Comparison of ENCODE assay signal across 9 cellular contexts in genomic region chr19:58228584-58229254, GRCh38. TPM values are rescaled to one million over a fixed set of nuclear protein-coding genes. Genes with fewer than 3 reads are reported as not detected.
DNase-seq lines count a peak whose midpoint lies in the region; ATAC-seq, FAIRE-seq and TF ChIP-seq lines count a peak whose summit lies in the region.
"Had no signal": no experiment of that assay in that cellular context is flagged by ENCODE, and none has a peak within 500 bp of the region (broad histone marks: within the 10 kb centered on the region; RNA-seq: fewer than 3 reads in every experiment).

TSS of gene ZNF544 (plus strand) at chr19:58228914. CDS start at chr19:58244024, 15,110 bp downstream.

- POLR2A ChIA-PET in endothelial cell of umbilical vein (lab: Charles Lee): interaction anchor here (1.5 kb wide), 1 partner anchor 76 kb away, joined by 5 read pairs; the partner anchor contains the start of gene ERVK3-1

- H3K9me1 ChIP-seq in endothelial cell of umbilical vein (replicated peaks; ENCODE audit: control insufficient read depth, extremely low read depth, insufficient read depth, low read length): no peaks in the 10 kb centered on the region

- peak within 1 kb of the TSS; percentile 42 for H3K27ac ChIP-seq in endothelial cell of umbilical vein (ENCODE audit: insufficient read depth, low read depth, low read length)
- H3K27ac ChIP-seq: SK-N-MC had no signal

- peak within 1 kb of the TSS; percentile 73 for H3K4me2 ChIP-seq in endothelial cell of umbilical vein (ENCODE audit: insufficient read depth, low read length)

- peak; percentile 6 to 40 for TF ChIP-seq CTCF in endothelial cell of umbilical vein (IDR thresholded peaks at IDR 0.05; ENCODE audit: extremely low read depth in 1 of 2, insufficient read depth in 1 of 2, low read depth in 1 of 2, low read length in 2 of 2)

- peak; percentile 83 for FAIRE-seq in endothelial cell of umbilical vein (lab: Jason Lieb, UNC)

- ATAC-seq in GM19025 (IDR thresholded peaks at IDR 0.05; ENCODE audit: low read depth, unreplicated experiment): peak; percentile 92
- ATAC-seq in HG03460 (IDR thresholded peaks at IDR 0.05; ENCODE audit: unreplicated experiment): peak; percentile 93

- DNase-seq in Ammon's horn (ENCODE audit: low spot score): peak; percentile 63
- DNase-seq in NCI-H82 treated with DMSO at 0.1 percent for 48 hours (lab: John Stamatoyannopoulos, UW; ENCODE audit: unreplicated experiment): peak; percentile 30
- DNase-seq in activated CD8-positive, alpha-beta memory T cell treated with anti-CD3 and anti-CD28 coated beads, Interleukin-2, amount 50 U/mL, for 4 hours: peak; percentile 57
- peak; percentile 84 for DNase-seq in endothelial cell of umbilical vein (ENCODE audit: low read depth, low spot score)
- peak; percentile 46 for DNase-seq in middle frontal gyrus (ENCODE audit: extremely low spot score, low spot score)
- DNase-seq in stimulated activated CD8-positive, alpha-beta memory T cell treated with anti-CD3 and anti-CD28 coated beads, Interleukin-15, amount 100 ng/mL, for 48 hours (ENCODE audit: low read depth in 2 of 2): peak; percentile 62 to 68

- H3K27me3 ChIP-seq in endothelial cell of umbilical vein (ENCODE audit: control insufficient read depth in 2 of 2, insufficient read depth in 2 of 2, low read length in 2 of 2): no peaks in the 10 kb centered on the region

- no TSS peak for BruUV-seq in endothelial cell of umbilical vein (replicated peaks; lab: Mats Ljungman, UMichigan)

- H3K36me3 ChIP-seq in endothelial cell of umbilical vein (ENCODE audit: control insufficient read depth in 2 of 2, extremely low read depth in 1 of 2, insufficient read depth in 2 of 2, low read length in 2 of 2): peaks cover 7 to 16% of the 10 kb centered on the region in 2 experiments

- no peaks in the 10 kb centered on the region for H3K9me3 ChIP-seq in endothelial cell of umbilical vein (replicated peaks; ENCODE audit: control insufficient read depth, insufficient read depth, low read length)

- no peaks in the 10 kb centered on the region for H4K20me1 ChIP-seq in endothelial cell of umbilical vein (replicated peaks; ENCODE audit: control insufficient read depth, extremely low read depth, insufficient read depth, low read length)

- peaks cover 26% of the 10 kb centered on the region for H3K79me2 ChIP-seq in endothelial cell of umbilical vein (ENCODE audit: control insufficient read depth, insufficient read depth, low read length)

- H3K4me1 ChIP-seq in endothelial cell of umbilical vein (ENCODE audit: control insufficient read depth, extremely low read depth, insufficient read depth, low read length): peaks cover 10% of the 10 kb centered on the region

- peak within 1 kb of the TSS; percentile 91 for H2AFZ ChIP-seq in endothelial cell of umbilical vein (ENCODE audit: low read depth, low read length)

- peak within 1 kb of the TSS; percentile 68 for H3K9ac ChIP-seq in endothelial cell of umbilical vein (replicated peaks; ENCODE audit: extremely low read depth, insufficient read depth, low read length)

- TF ChIP-seq POLR2A in endothelial cell of umbilical vein (IDR thresholded peaks at IDR 0.05; ENCODE audit: low read depth, low read length): peak; percentile 92

- dilution Hi-C loops in endothelial cell of umbilical vein (cut with MboI; ENCODE audit: extremely low pct_ligation_motif_present, low sequenced_read_pairs): no loop called here

- CTCF ChIA-PET in endothelial cell of umbilical vein (lab: Charles Lee): interaction anchor here (0.6 to 2.4 kb wide), 11 partner anchors 9 to 285 kb away, joined by 3 to 11 read pairs (median 5); partner anchors contain the start of genes ZNF274 and ZSCAN22

- H3K4me3 ChIP-seq in endothelial cell of umbilical vein (replicated peaks in 1 of 3; ENCODE audit: insufficient read depth in 1 of 3, low read depth in 1 of 3, low read length in 3 of 3): peak within 1 kb of the TSS; percentile 53 to 66 (median 61)
- H3K4me3 ChIP-seq: SK-N-MC had no signal

- intact Hi-C loops in endothelial cell of umbilical vein (cut with micrococcal nuclease): loop anchor here (1.0 to 2.0 kb wide), 8 partner anchors 50 to 290 kb away; partner anchors contain the start of genes ERVK3-1, ZBTB45, ZNF324 and ZNF497

TF ChIP-seq in endothelial cell of umbilical vein, 7 proteins besides CTCF, POLR2A, EP300 and RAD21:
- TF ChIP-seq, protein P1, sequence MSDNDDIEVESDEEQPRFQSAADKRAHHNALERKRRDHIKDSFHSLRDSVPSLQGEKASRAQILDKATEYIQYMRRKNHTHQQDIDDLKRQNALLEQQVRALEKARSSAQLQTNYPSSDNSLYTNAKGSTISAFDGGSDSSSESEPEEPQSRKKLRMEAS (IDR thresholded peaks at IDR 0.05; ENCODE audit: insufficient read depth, insufficient read length): peak; percentile 31
- TF ChIP-seq POLR2AphosphoS5 (IDR thresholded peaks at IDR 0.05; ENCODE audit: insufficient read depth, low read depth, low read length) (peak; percentile 93), FOS (IDR thresholded peaks at IDR 0.05; ENCODE audit: borderline replicate concordance, insufficient read depth, low read length) (peak; percentile 33), JUN (IDR thresholded peaks at IDR 0.05; ENCODE audit: borderline replicate concordance, insufficient read depth, insufficient read length, low read depth) (no peak)

RNA-seq across cellular contexts. Expression of gene ZNF544, which starts in this region (rescaled TPM):
- 39.3 and 45.4 TPM in 2 replicates for total RNA-seq in endothelial cell of umbilical vein
- 33.4 and 36.1 TPM in 2 replicates for polyA plus RNA-seq in endothelial cell of umbilical vein
- 33.3 and 35.8 TPM in 2 replicates for polyA plus RNA-seq in endothelial cell of umbilical vein (2011; cell fraction: cytosol; rRNA removed)
- 33.5 and 40.7 TPM in 2 replicates for polyA plus RNA-seq in endothelial cell of umbilical vein (2011; cell fraction: nucleus; rRNA removed)
- 30.9 and 36.6 TPM in 2 replicates for polyA plus RNA-seq in endothelial cell of umbilical vein (2012)
- 62.0 and 68.9 TPM in 2 replicates for polyA minus RNA-seq in endothelial cell of umbilical vein
- polyA minus RNA-seq in endothelial cell of umbilical vein (2011; cell fraction: cytosol; rRNA and poly(A)+ RNA removed): 29.5 TPM
- 44.2 and 49.2 TPM in 2 replicates for polyA minus RNA-seq in endothelial cell of umbilical vein (2011; cell fraction: nucleus; rRNA and poly(A)+ RNA removed)

Comparison
In these comparisons a context has a peak if more than half of its experiments do, and no peak if none do; other contexts are left out.
1. Peak in every context shown above with its lines: DNase-seq, ATAC-seq, H3K4me3 ChIP-seq and H3K27ac ChIP-seq.
2. DNase-seq: peak in every context shown above with its lines; median percentile 84 in endothelial cell of umbilical vein; 65 in stimulated activated CD8-positive, alpha-beta memory T cell treated with anti-CD3 and anti-CD28 coated beads, Interleukin-15, amount 100 ng/mL, for 48 hours; 63 in Ammon's horn; 57 in activated CD8-positive, alpha-beta memory T cell treated with anti-CD3 and anti-CD28 coated beads, Interleukin-2, amount 50 U/mL, for 4 hours; 46 in middle frontal gyrus; 30 in NCI-H82 treated with DMSO at 0.1 percent for 48 hours.